ENCODE assay signal across 1 cellular context in the genomic region with DNA sequence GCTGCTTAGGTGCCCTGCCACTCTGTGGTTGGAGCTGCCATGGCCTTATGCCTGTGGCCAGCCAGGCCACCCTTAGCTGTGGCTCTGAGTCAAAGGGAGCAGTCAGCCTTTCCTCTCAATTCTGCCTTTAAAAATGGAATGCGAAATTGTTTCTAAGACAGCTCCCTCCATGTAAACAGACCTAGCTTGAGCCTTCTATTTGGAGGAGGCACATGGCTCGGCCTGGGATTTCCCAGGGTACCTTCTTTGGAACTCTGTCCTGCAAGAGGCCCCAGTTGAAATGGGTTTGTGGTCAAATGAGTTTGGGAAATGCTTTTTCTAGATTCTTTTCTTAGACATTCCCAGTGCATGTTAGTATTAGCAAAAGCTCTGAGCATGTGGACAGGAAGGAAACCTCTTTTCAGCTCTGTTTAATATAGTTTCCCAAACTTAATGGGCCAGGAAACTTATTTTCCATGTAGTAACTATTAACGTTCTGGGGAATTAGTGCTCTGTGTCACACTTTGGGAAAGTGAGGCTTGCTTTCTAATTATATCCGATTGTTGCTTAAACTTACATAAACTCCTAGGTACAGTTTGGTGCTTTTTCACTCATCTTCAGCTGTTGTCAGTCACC.
TF ChIP-seq lines count a peak whose summit lies in the region.

No MANE protein-coding gene starts in this region.

TF ChIP-seq in SK-N-SH treated with all-trans-retinoic acid at 6 μM for 48 hours, 23 proteins besides CTCF, POLR2A, EP300 and RAD21:
- 0 out of 2 replicates have a peak, but pooled peaks have one; percentile 9 for TF ChIP-seq ZFP30 (CRISPR knock-in tag; IDR thresholded peaks at IDR 0.05)
- TF ChIP-seq OSR1 (CRISPR knock-in tag; IDR thresholded peaks at IDR 0.05) = no peak
- TF ChIP-seq, protein P1, sequence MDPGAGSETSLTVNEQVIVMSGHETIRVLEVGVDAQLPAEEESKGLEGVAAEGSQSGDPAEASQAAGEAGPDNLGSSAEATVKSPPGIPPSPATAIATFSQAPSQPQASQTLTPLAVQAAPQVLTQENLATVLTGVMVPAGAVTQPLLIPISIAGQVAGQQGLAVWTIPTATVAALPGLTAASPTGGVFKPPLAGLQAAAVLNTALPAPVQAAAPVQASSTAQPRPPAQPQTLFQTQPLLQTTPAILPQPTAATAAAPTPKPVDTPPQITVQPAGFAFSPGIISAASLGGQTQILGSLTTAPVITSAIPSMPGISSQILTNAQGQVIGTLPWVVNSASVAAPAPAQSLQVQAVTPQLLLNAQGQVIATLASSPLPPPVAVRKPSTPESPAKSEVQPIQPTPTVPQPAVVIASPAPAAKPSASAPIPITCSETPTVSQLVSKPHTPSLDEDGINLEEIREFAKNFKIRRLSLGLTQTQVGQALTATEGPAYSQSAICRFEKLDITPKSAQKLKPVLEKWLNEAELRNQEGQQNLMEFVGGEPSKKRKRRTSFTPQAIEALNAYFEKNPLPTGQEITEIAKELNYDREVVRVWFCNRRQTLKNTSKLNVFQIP (CRISPR knock-in tag; IDR thresholded peaks at IDR 0.05; ENCODE audit: borderline replicate concordance, low read depth) = no peak
- peak; percentile 20; the same call in 1 of the 2 replicates for TF ChIP-seq RARB (CRISPR knock-in tag; IDR thresholded peaks at IDR 0.05)
- no peak for TF ChIP-seq PPARA (CRISPR knock-in tag; IDR thresholded peaks at IDR 0.05; ENCODE audit: borderline replicate concordance)
- TF ChIP-seq ISL1 (CRISPR knock-in tag; IDR thresholded peaks at IDR 0.05) = no peak
- TF ChIP-seq, protein P2, sequence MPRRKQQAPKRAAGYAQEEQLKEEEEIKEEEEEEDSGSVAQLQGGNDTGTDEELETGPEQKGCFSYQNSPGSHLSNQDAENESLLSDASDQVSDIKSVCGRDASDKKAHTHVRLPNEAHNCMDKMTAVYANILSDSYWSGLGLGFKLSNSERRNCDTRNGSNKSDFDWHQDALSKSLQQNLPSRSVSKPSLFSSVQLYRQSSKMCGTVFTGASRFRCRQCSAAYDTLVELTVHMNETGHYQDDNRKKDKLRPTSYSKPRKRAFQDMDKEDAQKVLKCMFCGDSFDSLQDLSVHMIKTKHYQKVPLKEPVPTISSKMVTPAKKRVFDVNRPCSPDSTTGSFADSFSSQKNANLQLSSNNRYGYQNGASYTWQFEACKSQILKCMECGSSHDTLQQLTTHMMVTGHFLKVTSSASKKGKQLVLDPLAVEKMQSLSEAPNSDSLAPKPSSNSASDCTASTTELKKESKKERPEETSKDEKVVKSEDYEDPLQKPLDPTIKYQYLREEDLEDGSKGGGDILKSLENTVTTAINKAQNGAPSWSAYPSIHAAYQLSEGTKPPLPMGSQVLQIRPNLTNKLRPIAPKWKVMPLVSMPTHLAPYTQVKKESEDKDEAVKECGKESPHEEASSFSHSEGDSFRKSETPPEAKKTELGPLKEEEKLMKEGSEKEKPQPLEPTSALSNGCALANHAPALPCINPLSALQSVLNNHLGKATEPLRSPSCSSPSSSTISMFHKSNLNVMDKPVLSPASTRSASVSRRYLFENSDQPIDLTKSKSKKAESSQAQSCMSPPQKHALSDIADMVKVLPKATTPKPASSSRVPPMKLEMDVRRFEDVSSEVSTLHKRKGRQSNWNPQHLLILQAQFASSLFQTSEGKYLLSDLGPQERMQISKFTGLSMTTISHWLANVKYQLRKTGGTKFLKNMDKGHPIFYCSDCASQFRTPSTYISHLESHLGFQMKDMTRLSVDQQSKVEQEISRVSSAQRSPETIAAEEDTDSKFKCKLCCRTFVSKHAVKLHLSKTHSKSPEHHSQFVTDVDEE (CRISPR knock-in tag; IDR thresholded peaks at IDR 0.05) = no peak
- no peak for TF ChIP-seq ZNF565 (CRISPR knock-in tag; conservative IDR thresholded peaks at IDR 0.05; ENCODE audit: low read depth)
- TF ChIP-seq ZNF70 (CRISPR knock-in tag; IDR thresholded peaks at IDR 0.05) = peak; percentile 4; the same call in 1 of the 2 replicates
- TF ChIP-seq, protein P3, sequence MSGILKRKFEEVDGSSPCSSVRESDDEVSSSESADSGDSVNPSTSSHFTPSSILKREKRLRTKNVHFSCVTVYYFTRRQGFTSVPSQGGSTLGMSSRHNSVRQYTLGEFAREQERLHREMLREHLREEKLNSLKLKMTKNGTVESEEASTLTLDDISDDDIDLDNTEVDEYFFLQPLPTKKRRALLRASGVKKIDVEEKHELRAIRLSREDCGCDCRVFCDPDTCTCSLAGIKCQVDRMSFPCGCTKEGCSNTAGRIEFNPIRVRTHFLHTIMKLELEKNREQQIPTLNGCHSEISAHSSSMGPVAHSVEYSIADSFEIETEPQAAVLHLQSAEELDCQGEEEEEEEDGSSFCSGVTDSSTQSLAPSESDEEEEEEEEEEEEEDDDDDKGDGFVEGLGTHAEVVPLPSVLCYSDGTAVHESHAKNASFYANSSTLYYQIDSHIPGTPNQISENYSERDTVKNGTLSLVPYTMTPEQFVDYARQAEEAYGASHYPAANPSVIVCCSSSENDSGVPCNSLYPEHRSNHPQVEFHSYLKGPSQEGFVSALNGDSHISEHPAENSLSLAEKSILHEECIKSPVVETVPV (CRISPR knock-in tag; IDR thresholded peaks at IDR 0.05) = peak; percentile 73
- TF ChIP-seq ZNF8 (CRISPR knock-in tag; IDR thresholded peaks at IDR 0.05) = no peak; the same call in 1 of the 2 replicates
- peak; percentile 12; the same call in 1 of the 2 replicates for TF ChIP-seq TCF4 (CRISPR knock-in tag; IDR thresholded peaks at IDR 0.05; ENCODE audit: borderline replicate concordance)
- no peak for TF ChIP-seq BACH2 (CRISPR knock-in tag; IDR thresholded peaks at IDR 0.05; ENCODE audit: borderline replicate concordance)
- peak; percentile 55; the same call in 1 of the 2 replicates for TF ChIP-seq ZC3H10 (CRISPR knock-in tag; IDR thresholded peaks at IDR 0.05)
- TF ChIP-seq, protein P4, sequence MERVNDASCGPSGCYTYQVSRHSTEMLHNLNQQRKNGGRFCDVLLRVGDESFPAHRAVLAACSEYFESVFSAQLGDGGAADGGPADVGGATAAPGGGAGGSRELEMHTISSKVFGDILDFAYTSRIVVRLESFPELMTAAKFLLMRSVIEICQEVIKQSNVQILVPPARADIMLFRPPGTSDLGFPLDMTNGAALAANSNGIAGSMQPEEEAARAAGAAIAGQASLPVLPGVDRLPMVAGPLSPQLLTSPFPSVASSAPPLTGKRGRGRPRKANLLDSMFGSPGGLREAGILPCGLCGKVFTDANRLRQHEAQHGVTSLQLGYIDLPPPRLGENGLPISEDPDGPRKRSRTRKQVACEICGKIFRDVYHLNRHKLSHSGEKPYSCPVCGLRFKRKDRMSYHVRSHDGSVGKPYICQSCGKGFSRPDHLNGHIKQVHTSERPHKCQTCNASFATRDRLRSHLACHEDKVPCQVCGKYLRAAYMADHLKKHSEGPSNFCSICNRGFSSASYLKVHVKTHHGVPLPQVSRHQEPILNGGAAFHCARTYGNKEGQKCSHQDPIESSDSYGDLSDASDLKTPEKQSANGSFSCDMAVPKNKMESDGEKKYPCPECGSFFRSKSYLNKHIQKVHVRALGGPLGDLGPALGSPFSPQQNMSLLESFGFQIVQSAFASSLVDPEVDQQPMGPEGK (CRISPR knock-in tag; IDR thresholded peaks at IDR 0.05; ENCODE audit: borderline replicate concordance) = no peak
- TF ChIP-seq CSDC2 (CRISPR knock-in tag; IDR thresholded peaks at IDR 0.05) = no peak
- no peak for TF ChIP-seq TOX (CRISPR knock-in tag; IDR thresholded peaks at IDR 0.05; ENCODE audit: borderline replicate concordance)
- no peak; the same call in 1 of the 2 replicates for TF ChIP-seq ARNTL (CRISPR knock-in tag; IDR thresholded peaks at IDR 0.05; ENCODE audit: borderline replicate concordance, low read depth)
- no peak for TF ChIP-seq ESRRG (CRISPR knock-in tag; IDR thresholded peaks at IDR 0.05)
- TF ChIP-seq SNAI2 (CRISPR knock-in tag; IDR thresholded peaks at IDR 0.05) = no peak; the same call in 1 of the 2 replicates
- no peak for TF ChIP-seq ZFP3 (CRISPR knock-in tag; IDR thresholded peaks at IDR 0.05)
- TF ChIP-seq, protein P5, sequence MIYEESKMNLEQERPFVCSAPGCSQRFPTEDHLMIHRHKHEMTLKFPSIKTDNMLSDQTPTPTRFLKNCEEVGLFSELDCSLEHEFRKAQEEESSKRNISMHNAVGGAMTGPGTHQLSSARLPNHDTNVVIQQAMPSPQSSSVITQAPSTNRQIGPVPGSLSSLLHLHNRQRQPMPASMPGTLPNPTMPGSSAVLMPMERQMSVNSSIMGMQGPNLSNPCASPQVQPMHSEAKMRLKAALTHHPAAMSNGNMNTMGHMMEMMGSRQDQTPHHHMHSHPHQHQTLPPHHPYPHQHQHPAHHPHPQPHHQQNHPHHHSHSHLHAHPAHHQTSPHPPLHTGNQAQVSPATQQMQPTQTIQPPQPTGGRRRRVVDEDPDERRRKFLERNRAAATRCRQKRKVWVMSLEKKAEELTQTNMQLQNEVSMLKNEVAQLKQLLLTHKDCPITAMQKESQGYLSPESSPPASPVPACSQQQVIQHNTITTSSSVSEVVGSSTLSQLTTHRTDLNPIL (CRISPR knock-in tag; IDR thresholded peaks at IDR 0.05; ENCODE audit: low read depth) = peak; percentile 38; the same call in 1 of the 2 replicates
- peak; percentile 87 for TF ChIP-seq GLIS3 (CRISPR knock-in tag; IDR thresholded peaks at IDR 0.05)
TF ChIP-seq in SK-N-SH treated with all-trans-retinoic acid at 6 μM for 48 hours: peak in this region for 8.
